ENCODE assay signal across 26 cellular contexts in the genomic region with DNA sequence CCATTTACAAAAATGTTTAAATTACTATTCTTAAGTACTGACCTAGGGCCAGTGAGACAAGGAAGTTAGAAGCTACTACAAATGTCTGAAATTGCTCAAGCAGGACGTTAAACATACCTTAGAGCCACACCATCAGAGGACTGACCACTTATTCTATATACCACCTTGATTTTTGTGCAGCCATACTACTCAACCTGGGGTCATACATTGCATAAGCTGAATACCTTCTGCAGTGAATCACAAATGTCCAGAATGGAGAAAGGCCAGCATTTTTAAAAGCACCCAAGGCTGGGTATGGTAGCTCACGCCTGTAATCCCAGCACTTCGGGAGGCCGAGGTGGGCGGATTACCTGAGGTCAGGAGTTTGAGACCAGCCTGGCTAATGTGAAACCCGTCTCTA. TPM values are rescaled to one million over a fixed set of nuclear protein-coding genes. Genes with fewer than 3 reads are reported as not detected.
"Had no signal": no experiment of that assay in that cellular context is flagged by ENCODE, and none has a peak within 500 bp of the region (broad histone marks: within the 10 kb centered on the region; RNA-seq: fewer than 3 reads in every experiment).

No MANE protein-coding gene starts in this region.

- H3K27ac ChIP-seq: colonic mucosa, coronary artery, dorsolateral prefrontal cortex, epithelial cell of prostate, esophagus muscularis mucosa, esophagus squamous epithelium, foreskin keratinocyte, gastrocnemius medialis, gastroesophageal sphincter, heart left ventricle, heart right ventricle had no signal

- H3K4me3 ChIP-seq: colonic mucosa, coronary artery, dorsolateral prefrontal cortex, esophagus muscularis mucosa, esophagus squamous epithelium, gastrocnemius medialis, gastroesophageal sphincter, heart left ventricle, heart right ventricle had no signal

- H3K4me1 ChIP-seq: colonic mucosa, esophagus muscularis mucosa, esophagus squamous epithelium, foreskin keratinocyte, gastroesophageal sphincter had no signal

- H3K9me3 ChIP-seq: colonic mucosa, esophagus muscularis mucosa, esophagus squamous epithelium, gastrocnemius medialis, gastroesophageal sphincter, heart left ventricle, heart right ventricle had no signal

- H3K27me3 ChIP-seq: colonic mucosa, dorsolateral prefrontal cortex, esophagus muscularis mucosa, esophagus squamous epithelium, foreskin keratinocyte, gastrocnemius medialis, gastroesophageal sphincter, heart left ventricle, heart right ventricle had no signal

- DNase-seq: colonic mucosa; cortex of kidney; dermis blood vessel endothelial cell; dorsolateral prefrontal cortex; effector CD4-positive, alpha-beta T cell; effector CD8-positive, alpha-beta T cell; effector memory CD4-positive, alpha-beta T cell; effector memory CD8-positive, alpha-beta T cell; endodermal cell; erythroblast; esophagus squamous epithelium; foreskin fibroblast; foreskin keratinocyte; foreskin melanocyte; gastrocnemius medialis; glutamatergic neuron; head of caudate nucleus; heart left ventricle; heart right ventricle had no signal

- H3K36me3 ChIP-seq: colonic mucosa, esophagus muscularis mucosa, esophagus squamous epithelium, gastrocnemius medialis, gastroesophageal sphincter, heart left ventricle, heart right ventricle had no signal

RNA-seq across cellular contexts. Expression of a gene that starts 21.2 kb away (rescaled TPM):
- polyA plus RNA-seq: endothelial cell of umbilical vein, esophagus, fibroblast of lung, foreskin keratinocyte, heart left ventricle, heart right ventricle had no signal
